ENCODE assay signal across 22 cellular contexts in genomic region chr14:24858684-24859083, GRCh38.
"Had no signal": no experiment of that assay in that cellular context is flagged by ENCODE, and none has a peak within 500 bp of the region (broad histone marks: within the 10 kb centered on the region; RNA-seq: fewer than 3 reads in every experiment).

No MANE protein-coding gene starts in this region.

- H3K27me3 ChIP-seq: MG63 had no signal

- DNase-seq: KBM-7, MG63, NCI-H1092, NCI-H1105 treated with DMSO at 0.1 percent for 48 hours, NCI-H1417 treated with DMSO at 0.1 percent for 48 hours, NCI-H146, NCI-H1694 treated with DMSO at 0.1 percent for 48 hours, NCI-H2029, NCI-H2081 treated with DMSO at 0.1 percent for 48 hours, NCI-H2171, NCI-H226, NCI-H446, NCI-H510A, NCI-H524 treated with DMSO at 0.1 percent for 48 hours, NCI-H69, NCI-H774, RPMI8226, SHP77, SK-N-SH had no signal

- FAIRE-seq: HTR-8/SVneo, RCC 7860 had no signal

- H3K9ac ChIP-seq: SK-N-SH had no signal

- H3K27ac ChIP-seq: HL-60 had no signal

- H3K4me3 ChIP-seq: MG63 had no signal

- H3K9me3 ChIP-seq: MG63, SK-N-SH had no signal

- H3K36me3 ChIP-seq: MG63 had no signal

- H3K4me2 ChIP-seq: SK-N-SH had no signal
